In the genomic region with DNA sequence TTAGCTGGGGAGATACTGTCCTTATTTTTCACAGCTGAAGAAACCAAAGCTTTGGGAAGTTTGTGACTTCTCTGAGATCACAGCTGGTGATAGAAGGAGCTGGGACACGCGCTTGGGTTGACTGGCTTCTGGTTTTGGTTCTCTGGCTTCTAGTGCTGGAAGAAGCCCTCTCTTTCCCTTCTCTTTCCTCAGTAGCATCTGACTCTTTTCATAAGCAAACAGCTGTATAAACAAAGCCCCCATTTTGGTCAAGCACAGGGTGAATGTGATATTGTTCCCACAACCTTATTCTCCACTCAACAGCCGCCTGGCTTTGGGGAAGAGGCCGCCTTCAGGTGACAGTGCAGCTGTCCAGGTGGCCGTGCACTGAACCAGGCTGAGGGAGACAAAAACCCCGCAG, we compare ENCODE assay signal across 12 cellular contexts. TPM values are rescaled to one million over a fixed set of nuclear protein-coding genes. Genes with fewer than 3 reads are reported as not detected.
DNase-seq lines count a peak whose midpoint lies in the region; ATAC-seq and TF ChIP-seq lines count a peak whose summit lies in the region.
"Had no signal": no experiment of that assay in that cellular context is flagged by ENCODE, and none has a peak within 500 bp of the region (broad histone marks: within the 10 kb centered on the region; RNA-seq: fewer than 3 reads in every experiment).

No MANE protein-coding gene starts in this region.

- 97% methylated on average over 6 of the region's 6 CpGs for WGBS in SK-N-SH (ENCODE audit: low lambda C conversion rate)
- WGBS in tibial nerve, 2 donors, result 40 to 58% methylated on average over 6 of the region's 6 CpGs

- TF ChIP-seq RAD21 in SK-N-SH (IDR thresholded peaks at IDR 0.05; ENCODE audit: low read length), result no peak

- H3K9me3 ChIP-seq in SK-N-SH (no peaks in the 10 kb centered on the region), tibial nerve (no peaks in the 10 kb centered on the region)

- H3K27ac Mint-ChIP-seq in activated naive CD8-positive, alpha-beta T cell treated with anti-CD3 and anti-CD28 coated beads, Interleukin-2, amount 50 U/mL, for 24 hours, result no peak overlapping the region

- H4K20me1 ChIP-seq in SK-N-SH (ENCODE audit: insufficient read depth), result no peaks in the 10 kb centered on the region

- no peaks in the 10 kb centered on the region for H3K79me2 ChIP-seq in SK-N-SH (ENCODE audit: insufficient read depth)

- no peaks in the 10 kb centered on the region for H3K9me2 ChIP-seq in SK-N-SH

- H3K9me3 Mint-ChIP-seq in activated naive CD8-positive, alpha-beta T cell treated with anti-CD3 and anti-CD28 coated beads, Interleukin-2, amount 50 U/mL, for 24 hours, result no peaks in the 10 kb centered on the region
- H3K9me3 Mint-ChIP-seq: central memory CD8-positive, alpha-beta T cell had no signal

- CTCF ChIA-PET in SK-N-SH (lab: Yijun Ruan, JAX), result interaction anchor here (0.8 to 1.1 kb wide), 2 partner anchors 41 to 125 kb away, joined by 3 to 5 read pairs; no protein-coding TSS in a partner anchor

- TF ChIP-seq POLR2A in tibial nerve (IDR thresholded peaks at IDR 0.05), result no peak

- H3K36me3 ChIP-seq in SK-N-SH (replicated peaks in 1 of 2; ENCODE audit: control insufficient read depth in 1 of 2, insufficient read depth in 2 of 2, low read length in 1 of 2) (peaks cover 20 to 34% of the 10 kb centered on the region in 2 experiments), tibial nerve (peaks cover 0 to 32% (median 4%) of the 10 kb centered on the region in 3 donors)

- no peaks in the 10 kb centered on the region for H3K4me1 Mint-ChIP-seq in activated naive CD8-positive, alpha-beta T cell treated with anti-CD3 and anti-CD28 coated beads, Interleukin-2, amount 50 U/mL, for 24 hours
- H3K4me1 Mint-ChIP-seq: central memory CD8-positive, alpha-beta T cell had no signal

- ATAC-seq in SK-N-SH treated with all-trans-retinoic acid at 6 μM for 48 hours, result no peak
- no peak for ATAC-seq in activated naive CD8-positive, alpha-beta T cell treated with anti-CD3 and anti-CD28 coated beads, Interleukin-2, amount 50 U/mL, for 24 hours

- H3K9ac ChIP-seq in SK-N-SH, result no peak overlapping the region

- TF ChIP-seq EP300 in SK-N-SH (IDR thresholded peaks at IDR 0.05; ENCODE audit: borderline replicate concordance in 1 of 2, low read depth in 1 of 2, low read length in 1 of 2) (no peak), tibial nerve (IDR thresholded peaks at IDR 0.05) (no peak)

- no peak for TF ChIP-seq CTCF in SK-N-SH (IDR thresholded peaks at IDR 0.05)
- TF ChIP-seq CTCF in tibial nerve (IDR thresholded peaks at IDR 0.05), result no peak

- H3K27me3 ChIP-seq in SK-N-SH (ENCODE audit: insufficient read depth), result no peaks in the 10 kb centered on the region
- H3K27me3 ChIP-seq in tibial nerve, result no peaks in the 10 kb centered on the region

- H3K27ac ChIP-seq in SK-N-SH (ENCODE audit: low read depth in 2 of 2, low read length in 1 of 2) (no peak overlapping the region), tibial nerve (peak overlapping the region in 3 of 4 donors; percentile 5 to 99 (median 98))

- H2AFZ ChIP-seq in SK-N-SH (ENCODE audit: low read depth), result no peak overlapping the region

- H3K4me1 ChIP-seq in SK-N-SH (ENCODE audit: control insufficient read depth in 1 of 2, insufficient read depth in 2 of 2, low read depth in 1 of 2, low read length in 1 of 2) (peaks cover 21 to 47% of the 10 kb centered on the region in 2 experiments), tibial nerve (peaks cover 0 to 57% (median 42%) of the 10 kb centered on the region in 4 donors)

- H3K27me3 Mint-ChIP-seq in activated naive CD8-positive, alpha-beta T cell treated with anti-CD3 and anti-CD28 coated beads, Interleukin-2, amount 50 U/mL, for 24 hours, result no peaks in the 10 kb centered on the region
- H3K27me3 Mint-ChIP-seq: central memory CD8-positive, alpha-beta T cell had no signal

- H3F3A ChIP-seq in SK-N-SH (replicated peaks; ENCODE audit: insufficient read depth), result peaks cover 6% of the 10 kb centered on the region

- H3K4me3 ChIP-seq in SK-N-SH (ENCODE audit: low read depth in 2 of 2, low read length in 1 of 2), result no peak overlapping the region
- H3K4me3 ChIP-seq in tibial nerve, result no peak overlapping the region

- H3K4me2 ChIP-seq in SK-N-SH, result no peak overlapping the region

- DNase-seq in SK-N-SH, result no peak
- peak; percentile 44 for DNase-seq in cerebellar cortex (ENCODE audit: low spot score)
- DNase-seq in myocyte (ENCODE audit: low read depth), result peak; percentile 48
- DNase-seq in tibial nerve (ENCODE audit: low spot score in 2 of 2), result no peak
- no peak for DNase-seq in activated naive CD8-positive, alpha-beta T cell treated with anti-CD3 and anti-CD28 coated beads, Interleukin-2, amount 50 U/mL, for 24 hours
- no peak for DNase-seq in activated naive CD4-positive, alpha-beta T cell (lab: John Stamatoyannopoulos, UW)
- no peak for DNase-seq in central memory CD4-positive, alpha-beta T cell
- DNase-seq: NCI-H187 treated with DMSO at 0.1 percent for 48 hours, occipital lobe, SW 1271 had no signal

- no peak overlapping the region for H3K4me3 Mint-ChIP-seq in activated naive CD8-positive, alpha-beta T cell treated with anti-CD3 and anti-CD28 coated beads, Interleukin-2, amount 50 U/mL, for 24 hours
- H3K4me3 Mint-ChIP-seq: central memory CD8-positive, alpha-beta T cell had no signal

- POLR2A ChIA-PET in SK-N-SH (lab: Yijun Ruan, JAX), result no interaction called here

- peaks cover 4% of the 10 kb centered on the region for H3K36me3 Mint-ChIP-seq in activated naive CD8-positive, alpha-beta T cell treated with anti-CD3 and anti-CD28 coated beads, Interleukin-2, amount 50 U/mL, for 24 hours (ENCODE audit: low read depth)

TF ChIP-seq in SK-N-SH treated with all-trans-retinoic acid at 6 μM for 48 hours, 23 proteins besides CTCF, POLR2A, EP300 and RAD21:
- TF ChIP-seq CREB5 (CRISPR knock-in tag; IDR thresholded peaks at IDR 0.05; ENCODE audit: low read depth) (no peak), TCF4 (CRISPR knock-in tag; IDR thresholded peaks at IDR 0.05; ENCODE audit: borderline replicate concordance) (peak; percentile 23; the same call in 1 of the 2 replicates), CSRNP3 (CRISPR knock-in tag; IDR thresholded peaks at IDR 0.05) (no peak)

TF ChIP-seq in SK-N-SH, 30 proteins besides CTCF, POLR2A, EP300 and RAD21 (continues in another document):
- TF ChIP-seq NRF1 (IDR thresholded peaks at IDR 0.05; ENCODE audit: low read depth, low read length) (no peak), FOSL2 (IDR thresholded peaks at IDR 0.05; ENCODE audit: borderline replicate concordance, low read depth) (no peak), TAF1 (IDR thresholded peaks at IDR 0.05; ENCODE audit: borderline replicate concordance, low read depth, low read length) (no peak), RCOR1 (IDR thresholded peaks at IDR 0.05; ENCODE audit: low read length) (no peak), FOXM1 (IDR thresholded peaks at IDR 0.05; ENCODE audit: low read depth) (no peak), CHD2 (IDR thresholded peaks at IDR 0.05; ENCODE audit: low read length, partially characterized antibody) (no peak), GABPA (IDR thresholded peaks at IDR 0.05; ENCODE audit: low read depth) (no peak), USF1 (IDR thresholded peaks at IDR 0.05; ENCODE audit: borderline replicate concordance, low read depth) (no peak), GATA2 (CRISPR knock-in tag; IDR thresholded peaks at IDR 0.05) (no peak)
- TF ChIP-seq, protein P1, sequence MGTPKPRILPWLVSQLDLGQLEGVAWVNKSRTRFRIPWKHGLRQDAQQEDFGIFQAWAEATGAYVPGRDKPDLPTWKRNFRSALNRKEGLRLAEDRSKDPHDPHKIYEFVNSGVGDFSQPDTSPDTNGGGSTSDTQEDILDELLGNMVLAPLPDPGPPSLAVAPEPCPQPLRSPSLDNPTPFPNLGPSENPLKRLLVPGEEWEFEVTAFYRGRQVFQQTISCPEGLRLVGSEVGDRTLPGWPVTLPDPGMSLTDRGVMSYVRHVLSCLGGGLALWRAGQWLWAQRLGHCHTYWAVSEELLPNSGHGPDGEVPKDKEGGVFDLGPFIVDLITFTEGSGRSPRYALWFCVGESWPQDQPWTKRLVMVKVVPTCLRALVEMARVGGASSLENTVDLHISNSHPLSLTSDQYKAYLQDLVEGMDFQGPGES (IDR thresholded peaks at IDR 0.05; ENCODE audit: low read depth, low read length), result no peak
- TF ChIP-seq, protein P2, sequence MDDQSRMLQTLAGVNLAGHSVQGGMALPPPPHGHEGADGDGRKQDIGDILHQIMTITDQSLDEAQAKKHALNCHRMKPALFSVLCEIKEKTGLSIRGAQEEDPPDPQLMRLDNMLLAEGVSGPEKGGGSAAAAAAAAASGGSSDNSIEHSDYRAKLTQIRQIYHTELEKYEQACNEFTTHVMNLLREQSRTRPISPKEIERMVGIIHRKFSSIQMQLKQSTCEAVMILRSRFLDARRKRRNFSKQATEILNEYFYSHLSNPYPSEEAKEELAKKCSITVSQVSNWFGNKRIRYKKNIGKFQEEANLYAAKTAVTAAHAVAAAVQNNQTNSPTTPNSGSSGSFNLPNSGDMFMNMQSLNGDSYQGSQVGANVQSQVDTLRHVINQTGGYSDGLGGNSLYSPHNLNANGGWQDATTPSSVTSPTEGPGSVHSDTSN (IDR thresholded peaks at IDR 0.05), result no peak

RNA-seq across cellular contexts. Expression of gene PPP2R1B, which starts 36.7 kb away (rescaled TPM):
- polyA plus RNA-seq in SK-N-SH (2012; rRNA removed), result 25.9 and 32.3 TPM in 2 replicates
- polyA plus RNA-seq in SK-N-SH (2012; cell fraction: cytosol; rRNA removed), result 24.9 and 26.8 TPM in 2 replicates
- polyA plus RNA-seq in SK-N-SH (2012; cell fraction: nucleus; rRNA removed), result 27.4 and 48.2 TPM in 2 replicates
- total RNA-seq in myocyte, result 12.7 and 15.7 TPM in 2 replicates
- polyA plus RNA-seq in myocyte (2012), result 8.8 TPM
- total RNA-seq in tibial nerve, result 10 to 100 TPM; 20.8 to 41.4 (median 25.1) TPM

Comparison
In these comparisons a context has a peak if more than half of its experiments do, and no peak if none do; other contexts are left out.
1. DNase-seq: peak in cerebellar cortex (single experiment) and myocyte (single experiment); none in SK-N-SH (single experiment), tibial nerve (0 of 2), activated naive CD8-positive, alpha-beta T cell treated with anti-CD3 and anti-CD28 coated beads, Interleukin-2, amount 50 U/mL, for 24 hours (single experiment), activated naive CD4-positive, alpha-beta T cell (0 of 4) and central memory CD4-positive, alpha-beta T cell (single experiment).
2. H3K27ac ChIP-seq: peak in tibial nerve (3 of 4); none in SK-N-SH (0 of 2).